ENCODE assay signal across 9 cellular contexts in the genomic region with DNA sequence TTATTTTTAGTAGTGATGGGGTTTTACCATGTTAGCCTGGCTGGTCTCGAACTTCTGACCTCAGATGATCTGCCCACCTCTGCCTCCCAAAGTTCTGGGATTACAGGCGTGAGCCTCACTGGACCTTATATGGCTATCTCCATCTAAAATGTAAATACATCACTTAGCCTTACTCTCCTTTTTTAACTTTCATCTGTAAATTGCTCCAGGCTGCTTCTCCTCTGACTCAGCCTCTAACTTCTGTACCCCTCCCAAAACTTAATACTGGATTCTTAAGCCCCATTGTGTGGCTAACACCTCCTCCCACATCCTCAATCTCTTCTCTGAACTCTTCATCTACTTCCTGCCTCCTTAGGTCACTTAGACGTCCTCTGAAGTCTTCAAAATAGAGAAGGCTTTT. TPM values are rescaled to one million over a fixed set of nuclear protein-coding genes. Genes with fewer than 3 reads are reported as not detected.
A peak's percentile ranks its signal among the peaks of the same experiment; 100 is the strongest.
DNase-seq lines count a peak whose midpoint lies in the region; ATAC-seq and TF ChIP-seq lines count a peak whose summit lies in the region.
"Had no signal": no experiment of that assay in that cellular context is flagged by ENCODE, and none has a peak within 500 bp of the region (broad histone marks: within the 10 kb centered on the region; RNA-seq: fewer than 3 reads in every experiment).

No MANE protein-coding gene starts in this region.

- peak; percentile 67 to 82 for ATAC-seq in activated naive CD4-positive, alpha-beta T cell treated with anti-CD3 and anti-CD28 coated beads, Interleukin-2, amount 50 U/mL, for 72 hours
- ATAC-seq in HG03139 (IDR thresholded peaks at IDR 0.05; ENCODE audit: unreplicated experiment), result no peak

- peaks cover 10% of the 10 kb centered on the region for H3K36me3 Mint-ChIP-seq in Calu3 (ENCODE audit: insufficient read depth, unreplicated experiment)
- no peaks in the 10 kb centered on the region for H3K36me3 Mint-ChIP-seq in activated naive CD4-positive, alpha-beta T cell treated with anti-CD3 and anti-CD28 coated beads, Interleukin-2, amount 50 U/mL, for 72 hours

- H3K27ac ChIP-seq in muscle layer of duodenum (ENCODE audit: low read length), result peak overlapping the region; percentile 65
- H3K27ac ChIP-seq: SK-N-MC had no signal

- H3K9me3 Mint-ChIP-seq in Calu3 (ENCODE audit: low read depth, unreplicated experiment), result no peaks in the 10 kb centered on the region
- H3K9me3 Mint-ChIP-seq in activated naive CD4-positive, alpha-beta T cell treated with anti-CD3 and anti-CD28 coated beads, Interleukin-2, amount 50 U/mL, for 72 hours, result no peaks in the 10 kb centered on the region

- no peak for DNase-seq in Calu3
- peak; percentile 85 for DNase-seq in HT1080 (ENCODE audit: low read depth)
- peak in 1 of 2 donors; percentile 13 for DNase-seq in activated naive CD4-positive, alpha-beta T cell treated with anti-CD3 and anti-CD28 coated beads, Interleukin-2, amount 50 U/mL, for 72 hours (ENCODE audit: low spot score in 2 of 2)
- DNase-seq in putamen (ENCODE audit: low spot score), result no peak
- DNase-seq in GDM1 (lab: John Stamatoyannopoulos, UW), result no peak
- no peak for DNase-seq in ACHN

- CTCF ChIA-PET in Calu3 (lab: Charles Lee), result interaction anchor here (0.7 kb wide), 1 partner anchor 17 kb away, joined by 5 read pairs; no protein-coding TSS in a partner anchor

- H3K27ac Mint-ChIP-seq in Calu3 (ENCODE audit: unreplicated experiment), result peak overlapping the region; percentile 47
- peak overlapping the region in 1 of 2 donors; percentile 88 for H3K27ac Mint-ChIP-seq in activated naive CD4-positive, alpha-beta T cell treated with anti-CD3 and anti-CD28 coated beads, Interleukin-2, amount 50 U/mL, for 72 hours

- intact Hi-C loops in Calu3 (cut with micrococcal nuclease; ENCODE audit: unreplicated experiment), result loop anchor here (5.0 kb wide), 2 partner anchors 37 to 38 kb away; a partner anchor contains a TSS

- BruUV-seq in Calu3 (replicated peaks; lab: Mats Ljungman, UMichigan), result no TSS peak

- H3K4me3 ChIP-seq in muscle layer of duodenum (ENCODE audit: low read depth in 1 of 2, low read length in 2 of 2), result no peak overlapping the region
- H3K4me3 ChIP-seq: SK-N-MC had no signal

- no peaks in the 10 kb centered on the region for H3K36me3 ChIP-seq in muscle layer of duodenum (ENCODE audit: control insufficient read depth in 1 of 2, insufficient read depth in 2 of 2, low read length in 2 of 2)

- peaks cover 17 to 40% of the 10 kb centered on the region in 2 donors for H3K4me1 ChIP-seq in muscle layer of duodenum (ENCODE audit: control insufficient read depth in 1 of 2, insufficient read depth in 2 of 2, low read length in 2 of 2)

- in situ Hi-C loops in ACHN (cut with HindIII; ENCODE audit: low pct_ligation_motif_present, low pct_unique_long_range_greater_than_20kb, low sequenced_read_pairs), result no loop called here

- H3K4me1 Mint-ChIP-seq in Calu3 (ENCODE audit: low read depth, unreplicated experiment), result peaks cover 46% of the 10 kb centered on the region

- no peak for TF ChIP-seq CTCF in Calu3 (IDR thresholded peaks at IDR 0.05; ENCODE audit: unreplicated experiment)

- H3K27me3 Mint-ChIP-seq in Calu3 (ENCODE audit: unreplicated experiment), result no peaks in the 10 kb centered on the region

- H3K4me3 Mint-ChIP-seq in Calu3 (ENCODE audit: low read depth, unreplicated experiment), result no peak overlapping the region

- no peaks in the 10 kb centered on the region for H3K9me3 ChIP-seq in muscle layer of duodenum (ENCODE audit: control insufficient read depth in 1 of 2, low read length in 2 of 2)

- H3K27me3 ChIP-seq in muscle layer of duodenum (ENCODE audit: low read depth, low read length), result no peaks in the 10 kb centered on the region

RNA-seq across cellular contexts. Expression of a gene that starts 4.0 kb away (rescaled TPM):
- total RNA-seq in Calu3 (2022), result 7.9 and 8.7 TPM in 2 replicates
- total RNA-seq in HT1080 (2014; rRNA removed; shearing (Covaris generic)), result 7.7 and 8.1 TPM in 2 replicates
- polyA plus RNA-seq in HT1080 (2015; cell fraction: cytosol; rRNA removed), result 4.5 and 5.6 TPM in 2 replicates
- 6.3 and 7.5 TPM in 2 replicates for polyA plus RNA-seq in HT1080 (2015; cell fraction: nucleus; rRNA removed)
- 1 to 10 TPM; 5.6 to 7.9 TPM for total RNA-seq in activated naive CD4-positive, alpha-beta T cell treated with anti-CD3 and anti-CD28 coated beads, Interleukin-2, amount 50 U/mL, for 72 hours

RNA-seq across cellular contexts. Expression of a gene that starts 36.7 kb away (rescaled TPM):
- 18.7 and 23.2 TPM in 2 replicates for total RNA-seq in Calu3 (2022)
- 16.3 and 29.4 TPM in 2 replicates for total RNA-seq in HT1080 (2014; rRNA removed; shearing (Covaris generic))
- 21.6 and 23.2 TPM in 2 replicates for polyA plus RNA-seq in HT1080 (2015; cell fraction: cytosol; rRNA removed)
- 13.7 and 16.1 TPM in 2 replicates for polyA plus RNA-seq in HT1080 (2015; cell fraction: nucleus; rRNA removed)
- 10 to 100 TPM; 34.1 to 38.4 TPM for total RNA-seq in activated naive CD4-positive, alpha-beta T cell treated with anti-CD3 and anti-CD28 coated beads, Interleukin-2, amount 50 U/mL, for 72 hours
